ENCODE assay signal across 1 cellular context in the genomic region with DNA sequence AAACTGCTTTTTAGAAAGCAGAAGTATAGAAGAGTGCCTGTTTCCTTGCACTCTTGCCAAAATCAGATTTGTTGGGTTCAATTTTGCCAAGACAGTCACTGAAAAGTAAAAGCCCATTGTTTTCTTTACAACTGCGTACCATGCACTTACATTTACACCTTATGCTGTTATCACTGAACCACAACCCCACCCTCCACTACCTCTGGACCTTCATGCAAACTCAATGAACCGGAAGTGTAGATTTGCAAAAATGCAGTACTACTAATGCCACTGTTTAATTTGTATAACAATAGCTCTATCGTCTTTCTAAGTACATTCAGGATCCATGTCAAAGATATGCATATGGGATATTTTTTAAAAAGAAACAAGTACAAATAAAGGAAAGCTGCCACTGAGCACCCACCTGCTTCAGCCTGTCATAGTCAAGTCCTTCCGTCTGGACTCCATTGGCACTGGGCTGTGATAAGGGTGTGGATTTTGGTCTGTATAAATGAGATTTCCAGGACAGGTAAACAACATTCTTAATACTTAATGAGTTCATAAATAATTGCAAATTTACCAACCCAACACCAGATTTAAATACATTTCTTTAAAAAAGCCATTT.
A peak's percentile ranks its signal among the peaks of the same experiment; 100 is the strongest.
TF ChIP-seq lines count a peak whose summit lies in the region.

No MANE protein-coding gene starts in this region.

TF ChIP-seq in GM23338, 12 proteins besides CTCF, POLR2A, EP300 and RAD21 (continued from another document):
- TF ChIP-seq, protein P1, sequence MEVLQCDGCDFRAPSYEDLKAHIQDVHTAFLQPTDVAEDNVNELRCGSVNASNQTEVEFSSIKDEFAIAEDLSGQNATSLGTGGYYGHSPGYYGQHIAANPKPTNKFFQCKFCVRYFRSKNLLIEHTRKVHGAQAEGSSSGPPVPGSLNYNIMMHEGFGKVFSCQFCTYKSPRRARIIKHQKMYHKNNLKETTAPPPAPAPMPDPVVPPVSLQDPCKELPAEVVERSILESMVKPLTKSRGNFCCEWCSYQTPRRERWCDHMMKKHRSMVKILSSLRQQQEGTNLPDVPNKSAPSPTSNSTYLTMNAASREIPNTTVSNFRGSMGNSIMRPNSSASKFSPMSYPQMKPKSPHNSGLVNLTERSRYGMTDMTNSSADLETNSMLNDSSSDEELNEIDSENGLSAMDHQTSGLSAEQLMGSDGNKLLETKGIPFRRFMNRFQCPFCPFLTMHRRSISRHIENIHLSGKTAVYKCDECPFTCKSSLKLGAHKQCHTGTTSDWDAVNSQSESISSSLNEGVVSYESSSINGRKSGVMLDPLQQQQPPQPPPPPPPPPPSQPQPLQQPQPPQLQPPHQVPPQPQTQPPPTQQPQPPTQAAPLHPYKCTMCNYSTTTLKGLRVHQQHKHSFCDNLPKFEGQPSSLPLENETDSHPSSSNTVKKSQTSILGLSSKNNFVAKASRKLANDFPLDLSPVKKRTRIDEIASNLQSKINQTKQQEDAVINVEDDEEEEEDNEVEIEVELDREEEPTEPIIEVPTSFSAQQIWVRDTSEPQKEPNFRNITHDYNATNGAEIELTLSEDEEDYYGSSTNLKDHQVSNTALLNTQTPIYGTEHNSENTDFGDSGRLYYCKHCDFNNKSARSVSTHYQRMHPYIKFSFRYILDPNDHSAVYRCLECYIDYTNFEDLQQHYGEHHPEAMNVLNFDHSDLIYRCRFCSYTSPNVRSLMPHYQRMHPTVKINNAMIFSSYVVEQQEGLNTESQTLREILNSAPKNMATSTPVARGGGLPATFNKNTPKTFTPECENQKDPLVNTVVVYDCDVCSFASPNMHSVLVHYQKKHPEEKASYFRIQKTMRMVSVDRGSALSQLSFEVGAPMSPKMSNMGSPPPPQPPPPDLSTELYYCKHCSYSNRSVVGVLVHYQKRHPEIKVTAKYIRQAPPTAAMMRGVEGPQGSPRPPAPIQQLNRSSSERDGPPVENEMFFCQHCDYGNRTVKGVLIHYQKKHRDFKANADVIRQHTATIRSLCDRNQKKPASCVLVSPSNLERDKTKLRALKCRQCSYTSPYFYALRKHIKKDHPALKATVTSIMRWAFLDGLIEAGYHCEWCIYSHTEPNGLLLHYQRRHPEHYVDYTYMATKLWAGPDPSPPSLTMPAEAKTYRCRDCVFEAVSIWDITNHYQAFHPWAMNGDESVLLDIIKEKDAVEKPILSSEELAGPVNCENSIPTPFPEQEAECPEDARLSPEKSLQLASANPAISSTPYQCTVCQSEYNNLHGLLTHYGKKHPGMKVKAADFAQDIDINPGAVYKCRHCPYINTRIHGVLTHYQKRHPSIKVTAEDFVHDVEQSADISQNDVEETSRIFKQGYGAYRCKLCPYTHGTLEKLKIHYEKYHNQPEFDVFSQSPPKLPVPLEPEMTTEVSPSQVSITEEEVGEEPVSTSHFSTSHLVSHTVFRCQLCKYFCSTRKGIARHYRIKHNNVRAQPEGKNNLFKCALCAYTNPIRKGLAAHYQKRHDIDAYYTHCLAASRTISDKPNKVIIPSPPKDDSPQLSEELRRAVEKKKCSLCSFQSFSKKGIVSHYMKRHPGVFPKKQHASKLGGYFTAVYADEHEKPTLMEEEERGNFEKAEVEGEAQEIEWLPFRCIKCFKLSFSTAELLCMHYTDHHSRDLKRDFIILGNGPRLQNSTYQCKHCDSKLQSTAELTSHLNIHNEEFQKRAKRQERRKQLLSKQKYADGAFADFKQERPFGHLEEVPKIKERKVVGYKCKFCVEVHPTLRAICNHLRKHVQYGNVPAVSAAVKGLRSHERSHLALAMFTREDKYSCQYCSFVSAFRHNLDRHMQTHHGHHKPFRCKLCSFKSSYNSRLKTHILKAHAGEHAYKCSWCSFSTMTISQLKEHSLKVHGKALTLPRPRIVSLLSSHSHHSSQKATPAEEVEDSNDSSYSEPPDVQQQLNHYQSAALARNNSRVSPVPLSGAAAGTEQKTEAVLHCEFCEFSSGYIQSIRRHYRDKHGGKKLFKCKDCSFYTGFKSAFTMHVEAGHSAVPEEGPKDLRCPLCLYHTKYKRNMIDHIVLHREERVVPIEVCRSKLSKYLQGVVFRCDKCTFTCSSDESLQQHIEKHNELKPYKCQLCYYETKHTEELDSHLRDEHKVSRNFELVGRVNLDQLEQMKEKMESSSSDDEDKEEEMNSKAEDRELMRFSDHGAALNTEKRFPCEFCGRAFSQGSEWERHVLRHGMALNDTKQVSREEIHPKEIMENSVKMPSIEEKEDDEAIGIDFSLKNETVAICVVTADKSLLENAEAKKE (CRISPR knock-in tag; IDR thresholded peaks at IDR 0.05), result no peak
- TF ChIP-seq NANOG (IDR thresholded peaks at IDR 0.05; ENCODE audit: borderline replicate concordance) (peak; percentile 43; the same call in 1 of the 2 replicates), EZH2phosphoT487 (IDR thresholded peaks at IDR 0.05; ENCODE audit: unreplicated experiment) (no peak), CREB1 (CRISPR knock-in tag; IDR thresholded peaks at IDR 0.05; ENCODE audit: low read depth) (no peak)
- TF ChIP-seq, protein P2, sequence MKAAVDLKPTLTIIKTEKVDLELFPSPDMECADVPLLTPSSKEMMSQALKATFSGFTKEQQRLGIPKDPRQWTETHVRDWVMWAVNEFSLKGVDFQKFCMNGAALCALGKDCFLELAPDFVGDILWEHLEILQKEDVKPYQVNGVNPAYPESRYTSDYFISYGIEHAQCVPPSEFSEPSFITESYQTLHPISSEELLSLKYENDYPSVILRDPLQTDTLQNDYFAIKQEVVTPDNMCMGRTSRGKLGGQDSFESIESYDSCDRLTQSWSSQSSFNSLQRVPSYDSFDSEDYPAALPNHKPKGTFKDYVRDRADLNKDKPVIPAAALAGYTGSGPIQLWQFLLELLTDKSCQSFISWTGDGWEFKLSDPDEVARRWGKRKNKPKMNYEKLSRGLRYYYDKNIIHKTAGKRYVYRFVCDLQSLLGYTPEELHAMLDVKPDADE (IDR thresholded peaks at IDR 0.05), result 0 out of 2 replicates have a peak, but pooled peaks have one; percentile 26
